14 cellular contexts compared by ENCODE assay signal in genomic region chr20:34060970-34061369, GRCh38.
"Had no signal": no experiment of that assay in that cellular context is flagged by ENCODE, and none has a peak within 500 bp of the region (broad histone marks: within the 10 kb centered on the region; RNA-seq: fewer than 3 reads in every experiment).

No MANE protein-coding gene starts in this region.

- H3K4me3 Mint-ChIP-seq: activated T-helper 1 cell treated with anti-CD3 and anti-CD28 coated beads, Interleukin-12 subunit alpha, Interleukin-12 subunit beta, Interleukin-2, Interleukin-4 antibody, amounts not matched to agents 30 ng/mL and 10 ng/mL and 1 ng/mL, durations not matched to agents 14 hours and 24 hours and 36 hours; brain; central memory CD8-positive, alpha-beta T cell; dendritic cell treated with granulocyte-macrophage colony-stimulating factor and Interleukin-4, amounts not matched to agents 40 ng/mL and 50 ng/mL, for 4 days; stimulated activated naive B cell treated with anti-CD40 and anti-IgM and Interleukin-4, amounts not matched to agents 10 μg/mL and 1 μg/mL and 100 μg/mL, for 72 hours; WTC11 had no signal

- ATAC-seq: psoas muscle, right lobe of liver, upper lobe of right lung, WTC11 had no signal

- H3K27me3 Mint-ChIP-seq: brain; central memory CD8-positive, alpha-beta T cell; dendritic cell treated with granulocyte-macrophage colony-stimulating factor and Interleukin-4, amounts not matched to agents 40 ng/mL and 50 ng/mL, for 4 days; stimulated activated naive B cell treated with anti-CD40 and anti-IgM and Interleukin-4, amounts not matched to agents 10 μg/mL and 1 μg/mL and 100 μg/mL, for 72 hours had no signal

- H3K27ac Mint-ChIP-seq: activated T-helper 1 cell treated with anti-CD3 and anti-CD28 coated beads, Interleukin-12 subunit alpha, Interleukin-12 subunit beta, Interleukin-2, Interleukin-4 antibody, amounts not matched to agents 30 ng/mL and 10 ng/mL and 1 ng/mL, durations not matched to agents 14 hours and 24 hours and 36 hours; dendritic cell treated with granulocyte-macrophage colony-stimulating factor and Interleukin-4, amounts not matched to agents 40 ng/mL and 50 ng/mL, for 4 days; WTC11 had no signal

- H3K36me3 Mint-ChIP-seq: WTC11 had no signal

- DNase-seq: activated CD4-positive, alpha-beta T cell treated with anti-CD3 and anti-CD28 coated beads for 48 hours; activated naive CD4-positive, alpha-beta T cell treated with Interleukin-2 at 50 U/mL for 16 hours; amygdala; erythroblast; kidney glomerular epithelial cell; psoas muscle; right lobe of liver; stimulated activated naive B cell treated with anti-CD40 and anti-IgM and Interleukin-4, amounts not matched to agents 10 μg/mL and 1 μg/mL and 100 μg/mL, for 72 hours; upper lobe of right lung had no signal

- H3K9me3 Mint-ChIP-seq: activated T-helper 1 cell treated with anti-CD3 and anti-CD28 coated beads, Interleukin-12 subunit alpha, Interleukin-12 subunit beta, Interleukin-2, Interleukin-4 antibody, amounts not matched to agents 30 ng/mL and 10 ng/mL and 1 ng/mL, durations not matched to agents 14 hours and 24 hours and 36 hours; brain; central memory CD8-positive, alpha-beta T cell; dendritic cell treated with granulocyte-macrophage colony-stimulating factor and Interleukin-4, amounts not matched to agents 40 ng/mL and 50 ng/mL, for 4 days; stimulated activated naive B cell treated with anti-CD40 and anti-IgM and Interleukin-4, amounts not matched to agents 10 μg/mL and 1 μg/mL and 100 μg/mL, for 72 hours; WTC11 had no signal
